In genomic region chr9:12784461-12785250, GRCh38 we compare ENCODE assay signal across 9 cellular contexts. TPM values are rescaled to one million over a fixed set of nuclear protein-coding genes. Genes with fewer than 3 reads are reported as not detected.
DNase-seq lines count a peak whose midpoint lies in the region; ATAC-seq and TF ChIP-seq lines count a peak whose summit lies in the region.
"Had no signal": no experiment of that assay in that cellular context is flagged by ENCODE, and none has a peak within 500 bp of the region (broad histone marks: within the 10 kb centered on the region; RNA-seq: fewer than 3 reads in every experiment).

No MANE protein-coding gene starts in this region.

- no peak for ATAC-seq in HG02981 (IDR thresholded peaks at IDR 0.05; ENCODE audit: unreplicated experiment)
- ATAC-seq in Right ventricle myocardium inferior, result no peak

- intact Hi-C loops in Right ventricle myocardium inferior (cut with DNase I), result no loop called here

- no peak for TF ChIP-seq CTCF in GM20000 (IDR thresholded peaks at IDR 0.05; ENCODE audit: extremely low read depth, missing control alignments)

- DNase-seq in SKM-1 treated with dmso at 0.1 percent for 144 hours (lab: John Stamatoyannopoulos, UW; ENCODE audit: unreplicated experiment) (peak; percentile 59), SKM-1 (lab: John Stamatoyannopoulos, UW; ENCODE audit: unreplicated experiment) (no peak), NCI-H774 (lab: John Stamatoyannopoulos, UW) (peak; percentile 44), fibroblast of the conjunctiva (ENCODE audit: low read depth) (peak; percentile 51), stromal cell of bone marrow (ENCODE audit: low read depth) (peak; percentile 94), GM20000 (ENCODE audit: low spot score) (no peak), Right ventricle myocardium inferior (ENCODE audit: missing footprints) (no peak)
- DNase-seq: activated B cell treated with CpG ODN at 0.5 μM for 24 hours had no signal

RNA-seq across cellular contexts. Expression of gene LURAP1L, which starts 9.8 kb away (rescaled TPM):
- 1.9 TPM for total RNA-seq in Right ventricle myocardium inferior
- total RNA-seq: activated B cell treated with CpG ODN at 0.5 μM for 24 hours had no signal

Comparison
In these comparisons a context has a peak if more than half of its experiments do, and no peak if none do; other contexts are left out.
1. DNase-seq: peak in SKM-1 treated with dmso at 0.1 percent for 144 hours (single experiment), NCI-H774 (single experiment), fibroblast of the conjunctiva (single experiment) and stromal cell of bone marrow (single experiment); none in SKM-1 (single experiment), GM20000 (single experiment) and Right ventricle myocardium inferior (single experiment).